In the genomic region with DNA sequence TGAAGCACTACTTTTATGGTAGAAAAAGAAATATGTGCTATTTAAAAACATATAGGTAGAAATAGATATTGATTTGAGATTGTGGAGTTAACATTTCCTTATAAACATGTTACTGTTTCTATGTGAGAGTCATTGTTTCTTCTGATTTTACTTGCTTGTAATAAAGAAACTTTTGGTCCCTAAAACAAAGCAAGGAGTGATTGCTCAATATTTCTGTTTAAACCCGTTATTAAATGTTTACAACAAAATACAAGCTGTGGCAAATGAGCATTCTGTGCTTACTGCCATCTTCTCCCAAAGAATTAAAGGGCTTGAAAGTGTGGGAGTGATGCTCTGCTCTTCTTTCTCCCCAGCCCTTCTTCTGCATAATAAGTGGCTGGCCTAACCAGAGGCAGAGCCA, we compare ENCODE assay signal across 10 cellular contexts.
"Had no signal": no experiment of that assay in that cellular context is flagged by ENCODE, and none has a peak within 500 bp of the region (broad histone marks: within the 10 kb centered on the region; RNA-seq: fewer than 3 reads in every experiment).

No MANE protein-coding gene starts in this region.

- H3K4me3 ChIP-seq: GM23248 had no signal

- H3K9ac ChIP-seq: GM23248, KMS-11 had no signal

- FAIRE-seq: H1, H54, HepG2 had no signal

- ATAC-seq: HepG2 had no signal

- H3K27ac Mint-ChIP-seq: H9 had no signal

- DNase-seq: GM23248, H9, HCEC 1CT, Karpas-422, KBM-7 had no signal

- H3K27ac ChIP-seq: GM23248, HL-60, KMS-11 had no signal

- H3K4me2 ChIP-seq: KMS-11 had no signal

- H3K9me3 Mint-ChIP-seq: H9 had no signal

- H3K4me3 Mint-ChIP-seq: H9 had no signal

- H2AFZ ChIP-seq: GM23248 had no signal
